Comparison of ENCODE assay signal across 22 cellular contexts in the genomic region with DNA sequence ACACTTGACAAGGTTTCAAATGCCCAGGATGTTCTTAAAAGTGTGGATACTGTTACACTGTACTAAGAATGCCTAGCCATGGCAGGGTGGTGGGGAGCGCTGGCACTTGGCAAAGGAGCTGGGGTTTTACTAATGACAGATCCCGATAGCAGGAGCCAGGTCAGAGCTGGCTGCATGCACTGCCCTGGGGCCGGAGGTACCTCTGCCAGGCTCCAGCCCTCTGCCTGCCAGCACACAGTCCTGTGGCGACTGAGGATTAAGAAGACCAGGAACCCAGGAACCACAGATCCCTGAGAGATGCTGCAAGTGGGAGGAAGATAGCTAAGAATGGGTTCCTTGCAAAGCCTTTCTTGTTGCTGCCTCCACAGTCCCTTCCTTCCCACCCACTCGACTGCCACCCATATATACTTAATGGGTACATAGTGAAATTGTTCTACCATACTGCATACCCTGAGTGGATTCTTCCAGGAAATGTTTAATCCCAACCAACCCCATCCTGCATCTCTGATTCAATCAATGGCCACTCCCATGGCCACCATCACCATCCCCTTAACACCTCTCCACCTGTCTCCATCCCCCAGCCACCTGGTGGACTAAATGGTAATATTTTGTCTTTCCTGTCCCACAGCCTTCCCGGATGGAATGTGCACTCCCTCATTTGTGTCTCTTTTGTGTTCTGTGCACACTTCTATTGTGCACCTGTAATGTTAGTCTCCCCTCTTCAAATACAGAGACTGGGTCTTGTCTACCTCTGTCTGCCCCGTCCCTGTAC.
DNase-seq lines count a peak whose midpoint lies in the region; ATAC-seq and TF ChIP-seq lines count a peak whose summit lies in the region.
"Had no signal": no experiment of that assay in that cellular context is flagged by ENCODE, and none has a peak within 500 bp of the region (broad histone marks: within the 10 kb centered on the region; RNA-seq: fewer than 3 reads in every experiment).

No MANE protein-coding gene starts in this region.

- CTCF ChIA-PET in activated naive CD4-positive, alpha-beta T cell treated with anti-CD3 and anti-CD28 coated beads for 36 hours (lab: Charles Lee) = no interaction called here

- intact Hi-C loops in activated naive CD4-positive, alpha-beta T cell treated with anti-CD3 and anti-CD28 coated beads for 36 hours (cut with micrococcal nuclease) = no loop called here

- no peaks in the 10 kb centered on the region for H3K9me3 Mint-ChIP-seq in activated naive CD4-positive, alpha-beta T cell treated with anti-CD3 and anti-CD28 coated beads, Interleukin-2, amount 50 U/mL, for 24 hours
- no peaks in the 10 kb centered on the region for H3K9me3 Mint-ChIP-seq in activated naive CD4-positive, alpha-beta T cell treated with anti-CD3 and anti-CD28 coated beads for 36 hours
- H3K9me3 Mint-ChIP-seq in endodermal cell = no peaks in the 10 kb centered on the region
- no peaks in the 10 kb centered on the region for H3K9me3 Mint-ChIP-seq in activated T-cell treated with anti-CD3 and anti-CD28 coated beads, Interleukin-2, amount 50 U/mL, for 4 hours
- H3K9me3 Mint-ChIP-seq: activated T-helper 2 cell treated with anti-CD3 and anti-CD28 coated beads, Interferon-gamma antibody, Interleukin-2, Interleukin-4, amounts not matched to agents 10 μg/mL and 5 μg/mL and 100 μg/mL, durations not matched to agents 14 hours and 24 hours and 36 hours; CD4-positive, alpha-beta T cell; T-helper 2 cell treated with Interferon-gamma antibody and Interleukin-4, amounts not matched to agents 5 μg/mL and 100 μg/mL, for 36 hours had no signal

- H3K27me3 Mint-ChIP-seq in activated naive CD4-positive, alpha-beta T cell treated with anti-CD3 and anti-CD28 coated beads, Interleukin-2, amount 50 U/mL, for 24 hours = peaks cover 17% of the 10 kb centered on the region
- H3K27me3 Mint-ChIP-seq in activated naive CD4-positive, alpha-beta T cell treated with anti-CD3 and anti-CD28 coated beads for 36 hours (ENCODE audit: low read depth) = peaks cover 14% of the 10 kb centered on the region
- H3K27me3 Mint-ChIP-seq in endodermal cell (ENCODE audit: insufficient read depth) = peaks cover 8% of the 10 kb centered on the region
- peaks cover 17% of the 10 kb centered on the region for H3K27me3 Mint-ChIP-seq in activated T-cell treated with anti-CD3 and anti-CD28 coated beads, Interleukin-2, amount 50 U/mL, for 4 hours (ENCODE audit: low read depth)

- H3K9me3 ChIP-seq in endodermal cell (ENCODE audit: control insufficient read depth, low read length) = no peaks in the 10 kb centered on the region
- H3K9me3 ChIP-seq: A549, ovary, spleen had no signal

- H3K27ac ChIP-seq in endodermal cell (ENCODE audit: low read depth, low read length) (peak overlapping the region; percentile 66), brain microvascular endothelial cell (no peak overlapping the region)
- H3K27ac ChIP-seq: KMS-11, ovary, spleen had no signal

- H3K36me3 Mint-ChIP-seq in activated naive CD4-positive, alpha-beta T cell treated with anti-CD3 and anti-CD28 coated beads, Interleukin-2, amount 50 U/mL, for 24 hours = no peaks in the 10 kb centered on the region
- H3K36me3 Mint-ChIP-seq in activated naive CD4-positive, alpha-beta T cell treated with anti-CD3 and anti-CD28 coated beads for 36 hours (ENCODE audit: low read depth) = no peaks in the 10 kb centered on the region
- no peaks in the 10 kb centered on the region for H3K36me3 Mint-ChIP-seq in endodermal cell (ENCODE audit: low read depth)
- no peaks in the 10 kb centered on the region for H3K36me3 Mint-ChIP-seq in activated T-cell treated with anti-CD3 and anti-CD28 coated beads, Interleukin-2, amount 50 U/mL, for 4 hours (ENCODE audit: insufficient read depth)

- ATAC-seq in activated T-cell treated with anti-CD3 and anti-CD28 coated beads, Interleukin-2, amount 50 U/mL, for 4 hours = no peak
- ATAC-seq in GM19397 (IDR thresholded peaks at IDR 0.05; ENCODE audit: unreplicated experiment) = no peak
- ATAC-seq: A549, left colon had no signal

- H3K4me1 ChIP-seq in endodermal cell (ENCODE audit: control insufficient read depth, insufficient read depth, low read length) = no peaks in the 10 kb centered on the region
- H3K4me1 ChIP-seq: spleen had no signal

- in situ Hi-C loops in brain microvascular endothelial cell (cut with HindIII; ENCODE audit: low pct_ligation_motif_present, low sequenced_read_pairs) = no loop called here

- peak overlapping the region; percentile 24 for H3K27ac Mint-ChIP-seq in activated naive CD4-positive, alpha-beta T cell treated with anti-CD3 and anti-CD28 coated beads, Interleukin-2, amount 50 U/mL, for 24 hours
- H3K27ac Mint-ChIP-seq in activated naive CD4-positive, alpha-beta T cell treated with anti-CD3 and anti-CD28 coated beads for 36 hours = no peak overlapping the region
- H3K27ac Mint-ChIP-seq in endodermal cell = no peak overlapping the region
- H3K27ac Mint-ChIP-seq: activated T-helper 2 cell treated with anti-CD3 and anti-CD28 coated beads, Interferon-gamma antibody, Interleukin-2, Interleukin-4, amounts not matched to agents 10 μg/mL and 5 μg/mL and 100 μg/mL, durations not matched to agents 14 hours and 24 hours and 36 hours; CD4-positive, alpha-beta T cell; T-helper 2 cell treated with Interferon-gamma antibody and Interleukin-4, amounts not matched to agents 5 μg/mL and 100 μg/mL, for 36 hours had no signal

- H3K4me3 ChIP-seq in endodermal cell (ENCODE audit: low read length) = no peak overlapping the region
- no peak overlapping the region for H3K4me3 ChIP-seq in brain microvascular endothelial cell (ENCODE audit: low read depth, low read length)
- H3K4me3 ChIP-seq: A549, ovary, spleen had no signal

- no peak for DNase-seq in activated naive CD4-positive, alpha-beta T cell treated with anti-CD3 and anti-CD28 coated beads for 36 hours
- DNase-seq in endodermal cell (no peak), myocyte (ENCODE audit: low read depth) (peak; percentile 60), brain microvascular endothelial cell (no peak)
- DNase-seq in activated T-cell treated with anti-CD3 and anti-CD28 coated beads, Interleukin-2, amount 50 U/mL, for 4 hours = no peak
- no peak for DNase-seq in activated T-cell treated with anti-CD3 and anti-CD28 coated beads, Interleukin-2, amount 50 U/mL, for 1 hour
- DNase-seq: CD4-positive, alpha-beta T cell; DMS53; H7; left colon; NCI-H1105 treated with DMSO at 0.1 percent for 48 hours; NCI-H345; ovary; SIG-M5; spleen; trophoblast cell had no signal

- H3K36me3 ChIP-seq in endodermal cell (ENCODE audit: control insufficient read depth, insufficient read depth, low read length) (no peaks in the 10 kb centered on the region), brain microvascular endothelial cell (replicated peaks) (no peaks in the 10 kb centered on the region)
- H3K36me3 ChIP-seq: ovary, spleen had no signal

- no peaks in the 10 kb centered on the region for H3K4me1 Mint-ChIP-seq in activated naive CD4-positive, alpha-beta T cell treated with anti-CD3 and anti-CD28 coated beads, Interleukin-2, amount 50 U/mL, for 24 hours
- no peaks in the 10 kb centered on the region for H3K4me1 Mint-ChIP-seq in activated naive CD4-positive, alpha-beta T cell treated with anti-CD3 and anti-CD28 coated beads for 36 hours (ENCODE audit: low read depth)
- H3K4me1 Mint-ChIP-seq in endodermal cell = no peaks in the 10 kb centered on the region
- H3K4me1 Mint-ChIP-seq in activated T-cell treated with anti-CD3 and anti-CD28 coated beads, Interleukin-2, amount 50 U/mL, for 4 hours (ENCODE audit: low read depth) = no peaks in the 10 kb centered on the region

- TF ChIP-seq CTCF in endodermal cell (conservative IDR thresholded peaks at IDR 0.05) (peak; percentile 39), brain microvascular endothelial cell (IDR thresholded peaks at IDR 0.05; ENCODE audit: low read depth, low read length, missing control alignments) (no peak)

- H3K27me3 ChIP-seq in endodermal cell (ENCODE audit: control insufficient read depth, insufficient read depth, low read length, poor library complexity, severe bottlenecking) (peaks cover 3% of the 10 kb centered on the region), brain microvascular endothelial cell (replicated peaks) (no peaks in the 10 kb centered on the region)
- H3K27me3 ChIP-seq: ovary had no signal

- no peak overlapping the region for H3K4me3 Mint-ChIP-seq in activated naive CD4-positive, alpha-beta T cell treated with anti-CD3 and anti-CD28 coated beads, Interleukin-2, amount 50 U/mL, for 24 hours
- H3K4me3 Mint-ChIP-seq in activated naive CD4-positive, alpha-beta T cell treated with anti-CD3 and anti-CD28 coated beads for 36 hours = no peak overlapping the region
- H3K4me3 Mint-ChIP-seq in endodermal cell = no peak overlapping the region
- H3K4me3 Mint-ChIP-seq in activated T-cell treated with anti-CD3 and anti-CD28 coated beads, Interleukin-2, amount 50 U/mL, for 4 hours = no peak overlapping the region
- H3K4me3 Mint-ChIP-seq: CD4-positive, alpha-beta T cell; T-helper 2 cell treated with Interferon-gamma antibody and Interleukin-4, amounts not matched to agents 5 μg/mL and 100 μg/mL, for 36 hours had no signal

- WGBS in endodermal cell (ENCODE audit: insufficient coverage in 1 of 2, insufficient read length in 1 of 2), 2 experiments = 78 to 96% methylated on average over 3 to 7 of the region's 7 CpGs

- no peak overlapping the region for H3K9ac ChIP-seq in endodermal cell (ENCODE audit: extremely low read depth, low read length, poor library complexity, severe bottlenecking)
- H3K9ac ChIP-seq: KMS-11 had no signal
